Comparison of ENCODE assay signal across 26 cellular contexts in genomic region chr12:51985136-51985835, GRCh38.
"Had no signal": no experiment of that assay in that cellular context is flagged by ENCODE, and none has a peak within 500 bp of the region (broad histone marks: within the 10 kb centered on the region; RNA-seq: fewer than 3 reads in every experiment).

No MANE protein-coding gene starts in this region.

- H3K4me3 Mint-ChIP-seq: mesothelial cell of epicardium; naive thymus-derived CD4-positive, alpha-beta T cell; natural killer cell treated with Interleukin-12 subunit alpha and Interleukin-12 subunit beta and Interleukin-15 and Interleukin-18, amount 100 ng/mL, for 72 hours; stimulated activated naive B cell treated with anti-CD40 and anti-IgM and Interleukin-4, amounts not matched to agents 10 μg/mL and 1 μg/mL and 100 μg/mL, for 72 hours; stimulated activated naive CD8-positive, alpha-beta T cell treated with anti-CD3 and anti-CD28 coated beads, Interleukin-15, Interleukin-2, amounts not matched to agents 100 ng/mL and 50 ng/mL, for 24 hours had no signal

- H3K36me3 ChIP-seq: uterus had no signal

- H3K27me3 ChIP-seq: left lung, suprapubic skin, tibial artery, uterus had no signal

- H3K4me3 ChIP-seq: left lung, mucosa of descending colon, skin epidermis, suprapubic skin, thoracic aorta, tibial artery, uterus had no signal

- H3K27ac ChIP-seq: left lung, parathyroid adenoma, skin epidermis, suprapubic skin, thoracic aorta, tibial artery, uterus had no signal

- H3K4me1 Mint-ChIP-seq: mesothelial cell of epicardium had no signal

- H2AFZ ChIP-seq: parathyroid adenoma had no signal

- DNase-seq: hippocampal formation; kidney glomerular epithelial cell; left colon; left lung; mesendoderm; mucosa of descending colon; naive thymus-derived CD4-positive, alpha-beta T cell; retina; right cardiac atrium; stimulated activated CD4-positive, alpha-beta T cell treated with anti-CD3 and anti-CD28 coated beads, Interleukin-12 subunit alpha, Interleukin-12 subunit beta, amount 100 ng/mL, for 4 hours; stimulated activated CD4-positive, alpha-beta T cell treated with anti-CD3 and anti-CD28 coated beads, Interleukin-15, amount 100 ng/mL, for 24 hours; stimulated activated CD4-positive, alpha-beta T cell treated with anti-CD3 and anti-CD28 coated beads, Interleukin-2, amount 100 ng/mL, for 24 hours; stimulated activated CD4-positive, alpha-beta T cell treated with anti-CD3 and anti-CD28 coated beads, Interleukin-4, amount 100 ng/mL, for 1 hour; stimulated activated naive B cell treated with anti-CD40 and anti-IgM and Interleukin-4, amounts not matched to agents 10 μg/mL and 1 μg/mL and 100 μg/mL, for 72 hours; tibial artery; trophoblast cell; uterus had no signal

- H3K9ac ChIP-seq: parathyroid adenoma had no signal

- H3K27me3 Mint-ChIP-seq: naive thymus-derived CD4-positive, alpha-beta T cell; natural killer cell treated with Interleukin-12 subunit alpha and Interleukin-12 subunit beta and Interleukin-15 and Interleukin-18, amount 100 ng/mL, for 72 hours; progenitor cell of endocrine pancreas; stimulated activated naive B cell treated with anti-CD40 and anti-IgM and Interleukin-4, amounts not matched to agents 10 μg/mL and 1 μg/mL and 100 μg/mL, for 72 hours; stimulated activated naive CD8-positive, alpha-beta T cell treated with anti-CD3 and anti-CD28 coated beads, Interleukin-15, Interleukin-2, amounts not matched to agents 100 ng/mL and 50 ng/mL, for 24 hours had no signal

- ATAC-seq: left colon; mucosa of descending colon; naive thymus-derived CD4-positive, alpha-beta T cell; natural killer cell treated with Interleukin-12 subunit alpha and Interleukin-12 subunit beta and Interleukin-15 and Interleukin-18, amount 100 ng/mL, for 72 hours; right cardiac atrium; sciatic nerve; stimulated activated naive B cell treated with anti-CD40 and anti-IgM and Interleukin-4, amounts not matched to agents 10 μg/mL and 1 μg/mL and 100 μg/mL, for 72 hours had no signal

- H3K4me1 ChIP-seq: parathyroid adenoma, suprapubic skin, tibial artery, uterus had no signal

- H3K9me3 ChIP-seq: left lung, mucosa of descending colon, suprapubic skin, thoracic aorta, tibial artery, uterus had no signal

- H3K9me3 Mint-ChIP-seq: mesothelial cell of epicardium; naive thymus-derived CD4-positive, alpha-beta T cell; natural killer cell treated with Interleukin-12 subunit alpha and Interleukin-12 subunit beta and Interleukin-15 and Interleukin-18, amount 100 ng/mL, for 72 hours; stimulated activated naive B cell treated with anti-CD40 and anti-IgM and Interleukin-4, amounts not matched to agents 10 μg/mL and 1 μg/mL and 100 μg/mL, for 72 hours; stimulated activated naive CD8-positive, alpha-beta T cell treated with anti-CD3 and anti-CD28 coated beads, Interleukin-15, Interleukin-2, amounts not matched to agents 100 ng/mL and 50 ng/mL, for 24 hours had no signal

- H3K27ac Mint-ChIP-seq: mesothelial cell of epicardium; natural killer cell treated with Interleukin-12 subunit alpha and Interleukin-12 subunit beta and Interleukin-15 and Interleukin-18, amount 100 ng/mL, for 72 hours; progenitor cell of endocrine pancreas; stimulated activated naive B cell treated with anti-CD40 and anti-IgM and Interleukin-4, amounts not matched to agents 10 μg/mL and 1 μg/mL and 100 μg/mL, for 72 hours; stimulated activated naive CD8-positive, alpha-beta T cell treated with anti-CD3 and anti-CD28 coated beads, Interleukin-15, Interleukin-2, amounts not matched to agents 100 ng/mL and 50 ng/mL, for 24 hours had no signal
